ENCODE assay signal across 3 cellular contexts in the genomic region with DNA sequence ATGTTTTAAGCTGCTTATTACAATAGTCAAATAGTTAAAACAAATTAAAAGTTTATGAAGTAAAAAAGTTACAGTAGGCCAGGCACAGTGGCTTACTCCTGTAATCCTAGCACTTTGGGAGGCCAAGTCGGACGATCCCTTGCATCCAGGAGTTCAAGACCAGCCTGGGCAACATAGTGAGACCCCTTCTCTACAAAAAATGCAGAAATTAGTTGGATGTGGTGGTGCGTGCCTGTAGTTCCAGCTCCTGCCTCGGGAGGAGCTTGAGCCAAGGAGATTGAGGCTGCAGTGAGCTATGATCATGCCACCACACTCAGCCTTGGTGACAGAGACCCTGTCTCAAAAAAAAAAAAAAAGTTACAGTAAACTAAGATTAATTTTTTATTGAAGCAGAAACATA.
TF ChIP-seq lines count a peak whose summit lies in the region.

No MANE protein-coding gene starts in this region.

TF ChIP-seq in SK-N-SH, 30 proteins besides CTCF, POLR2A, EP300 and RAD21 (continued from another document):
- TF ChIP-seq SMC3 (IDR thresholded peaks at IDR 0.05; ENCODE audit: low read depth, low read length) (no peak), MEF2A (IDR thresholded peaks at IDR 0.05; ENCODE audit: borderline replicate concordance, low read depth) (no peak), GATA2 (CRISPR knock-in tag; IDR thresholded peaks at IDR 0.05) (no peak), TAF1 (IDR thresholded peaks at IDR 0.05; ENCODE audit: borderline replicate concordance, low read depth, low read length) (no peak), SIN3A (IDR thresholded peaks at IDR 0.05; ENCODE audit: borderline replicate concordance, low read depth, low read length) (no peak), NFIC (IDR thresholded peaks at IDR 0.05; ENCODE audit: borderline replicate concordance) (no peak)
- TF ChIP-seq, protein P1, sequence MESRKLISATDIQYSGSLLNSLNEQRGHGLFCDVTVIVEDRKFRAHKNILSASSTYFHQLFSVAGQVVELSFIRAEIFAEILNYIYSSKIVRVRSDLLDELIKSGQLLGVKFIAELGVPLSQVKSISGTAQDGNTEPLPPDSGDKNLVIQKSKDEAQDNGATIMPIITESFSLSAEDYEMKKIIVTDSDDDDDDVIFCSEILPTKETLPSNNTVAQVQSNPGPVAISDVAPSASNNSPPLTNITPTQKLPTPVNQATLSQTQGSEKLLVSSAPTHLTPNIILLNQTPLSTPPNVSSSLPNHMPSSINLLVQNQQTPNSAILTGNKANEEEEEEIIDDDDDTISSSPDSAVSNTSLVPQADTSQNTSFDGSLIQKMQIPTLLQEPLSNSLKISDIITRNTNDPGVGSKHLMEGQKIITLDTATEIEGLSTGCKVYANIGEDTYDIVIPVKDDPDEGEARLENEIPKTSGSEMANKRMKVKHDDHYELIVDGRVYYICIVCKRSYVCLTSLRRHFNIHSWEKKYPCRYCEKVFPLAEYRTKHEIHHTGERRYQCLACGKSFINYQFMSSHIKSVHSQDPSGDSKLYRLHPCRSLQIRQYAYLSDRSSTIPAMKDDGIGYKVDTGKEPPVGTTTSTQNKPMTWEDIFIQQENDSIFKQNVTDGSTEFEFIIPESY (IDR thresholded peaks at IDR 0.05; ENCODE audit: borderline replicate concordance, low read depth): no peak
- TF ChIP-seq, protein P2, sequence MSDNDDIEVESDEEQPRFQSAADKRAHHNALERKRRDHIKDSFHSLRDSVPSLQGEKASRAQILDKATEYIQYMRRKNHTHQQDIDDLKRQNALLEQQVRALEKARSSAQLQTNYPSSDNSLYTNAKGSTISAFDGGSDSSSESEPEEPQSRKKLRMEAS (IDR thresholded peaks at IDR 0.05; ENCODE audit: low read depth): no peak

TF ChIP-seq in SK-N-SH treated with all-trans-retinoic acid at 6 μM for 48 hours, 23 proteins besides CTCF, POLR2A, EP300 and RAD21:
- TF ChIP-seq, protein P3, sequence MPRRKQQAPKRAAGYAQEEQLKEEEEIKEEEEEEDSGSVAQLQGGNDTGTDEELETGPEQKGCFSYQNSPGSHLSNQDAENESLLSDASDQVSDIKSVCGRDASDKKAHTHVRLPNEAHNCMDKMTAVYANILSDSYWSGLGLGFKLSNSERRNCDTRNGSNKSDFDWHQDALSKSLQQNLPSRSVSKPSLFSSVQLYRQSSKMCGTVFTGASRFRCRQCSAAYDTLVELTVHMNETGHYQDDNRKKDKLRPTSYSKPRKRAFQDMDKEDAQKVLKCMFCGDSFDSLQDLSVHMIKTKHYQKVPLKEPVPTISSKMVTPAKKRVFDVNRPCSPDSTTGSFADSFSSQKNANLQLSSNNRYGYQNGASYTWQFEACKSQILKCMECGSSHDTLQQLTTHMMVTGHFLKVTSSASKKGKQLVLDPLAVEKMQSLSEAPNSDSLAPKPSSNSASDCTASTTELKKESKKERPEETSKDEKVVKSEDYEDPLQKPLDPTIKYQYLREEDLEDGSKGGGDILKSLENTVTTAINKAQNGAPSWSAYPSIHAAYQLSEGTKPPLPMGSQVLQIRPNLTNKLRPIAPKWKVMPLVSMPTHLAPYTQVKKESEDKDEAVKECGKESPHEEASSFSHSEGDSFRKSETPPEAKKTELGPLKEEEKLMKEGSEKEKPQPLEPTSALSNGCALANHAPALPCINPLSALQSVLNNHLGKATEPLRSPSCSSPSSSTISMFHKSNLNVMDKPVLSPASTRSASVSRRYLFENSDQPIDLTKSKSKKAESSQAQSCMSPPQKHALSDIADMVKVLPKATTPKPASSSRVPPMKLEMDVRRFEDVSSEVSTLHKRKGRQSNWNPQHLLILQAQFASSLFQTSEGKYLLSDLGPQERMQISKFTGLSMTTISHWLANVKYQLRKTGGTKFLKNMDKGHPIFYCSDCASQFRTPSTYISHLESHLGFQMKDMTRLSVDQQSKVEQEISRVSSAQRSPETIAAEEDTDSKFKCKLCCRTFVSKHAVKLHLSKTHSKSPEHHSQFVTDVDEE (CRISPR knock-in tag; IDR thresholded peaks at IDR 0.05): no peak
- TF ChIP-seq ISL1 (CRISPR knock-in tag; IDR thresholded peaks at IDR 0.05): no peak

TF ChIP-seq in H1, 55 proteins besides CTCF, POLR2A, EP300 and RAD21 (continued from another document):
- TF ChIP-seq, protein P4, sequence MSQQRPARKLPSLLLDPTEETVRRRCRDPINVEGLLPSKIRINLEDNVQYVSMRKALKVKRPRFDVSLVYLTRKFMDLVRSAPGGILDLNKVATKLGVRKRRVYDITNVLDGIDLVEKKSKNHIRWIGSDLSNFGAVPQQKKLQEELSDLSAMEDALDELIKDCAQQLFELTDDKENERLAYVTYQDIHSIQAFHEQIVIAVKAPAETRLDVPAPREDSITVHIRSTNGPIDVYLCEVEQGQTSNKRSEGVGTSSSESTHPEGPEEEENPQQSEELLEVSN (IDR thresholded peaks at IDR 0.05): no peak
- TF ChIP-seq RFX5 (IDR thresholded peaks at IDR 0.05; ENCODE audit: borderline replicate concordance, low read depth, low read length) (no peak), CHD2 (IDR thresholded peaks at IDR 0.05; ENCODE audit: low read length) (no peak), CEBPB (IDR thresholded peaks at IDR 0.05; ENCODE audit: low read depth, low read length) (no peak), TEAD4 (IDR thresholded peaks at IDR 0.05; ENCODE audit: low read depth, low read length) (no peak), ZNF274 (IDR thresholded peaks at IDR 0.05; ENCODE audit: borderline replicate concordance, extremely low read depth, low read length) (no peak), RXRA (IDR thresholded peaks at IDR 0.05; ENCODE audit: insufficient read depth, low read depth, low read length) (no peak), HDAC2 (IDR thresholded peaks at IDR 0.05; ENCODE audit: borderline replicate concordance in 1 of 2, low read depth in 2 of 2, low read length in 2 of 2) (no peak), SP1 (IDR thresholded peaks at IDR 0.05; ENCODE audit: low read depth, low read length) (no peak), NRF1 (IDR thresholded peaks at IDR 0.05; ENCODE audit: low read depth, low read length) (no peak), NANOG (IDR thresholded peaks at IDR 0.05; ENCODE audit: insufficient read depth, low read depth, low read length, poor library complexity, severe bottlenecking) (no peak)
- TF ChIP-seq, protein P2 (IDR thresholded peaks at IDR 0.05): no peak
